ENCODE assay signal across 10 cellular contexts in the genomic region with DNA sequence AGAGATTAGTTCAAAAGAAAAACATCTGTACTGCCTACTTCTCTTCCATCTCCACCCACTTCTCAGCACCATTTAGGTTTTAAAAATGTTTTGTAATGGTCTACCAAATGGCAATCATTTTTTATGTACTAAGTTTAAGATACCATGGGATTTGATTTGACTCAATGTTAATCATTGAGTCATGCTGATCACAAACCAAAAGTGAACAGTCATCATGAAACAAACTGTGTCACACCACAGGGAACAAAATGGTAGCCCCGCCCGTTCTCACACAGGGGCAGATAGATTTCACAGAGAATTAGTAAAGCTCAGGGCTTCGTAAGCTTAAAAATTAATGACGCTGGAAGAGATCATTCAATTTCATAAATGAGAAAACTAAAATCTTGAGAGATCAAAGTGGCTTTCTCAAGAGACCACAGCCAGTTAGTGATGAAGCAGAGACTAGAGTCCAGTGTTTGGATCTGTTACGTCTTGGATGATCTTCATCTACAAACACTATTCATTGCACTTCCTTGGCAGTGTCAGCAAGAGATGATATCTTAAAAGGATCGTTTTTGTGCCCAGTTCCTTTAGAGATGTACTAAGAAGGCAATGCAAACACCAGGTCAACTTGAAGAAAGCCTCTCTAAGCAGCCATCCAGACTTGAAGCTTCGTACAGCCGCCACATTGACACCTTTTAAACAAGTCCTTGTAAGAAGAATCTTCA. TPM values are rescaled to one million over a fixed set of nuclear protein-coding genes. Genes with fewer than 3 reads are reported as not detected.
DNase-seq lines count a peak whose midpoint lies in the region; ATAC-seq and TF ChIP-seq lines count a peak whose summit lies in the region.
"Had no signal": no experiment of that assay in that cellular context is flagged by ENCODE, and none has a peak within 500 bp of the region (broad histone marks: within the 10 kb centered on the region; RNA-seq: fewer than 3 reads in every experiment).

No MANE protein-coding gene starts in this region.

- H3K9me3 Mint-ChIP-seq in activated naive CD4-positive, alpha-beta T cell treated with anti-CD3 and anti-CD28 coated beads, Interleukin-2, amount 10 ng/mL, durations not matched to agents 7 days and 5 days, result no peaks in the 10 kb centered on the region
- H3K9me3 Mint-ChIP-seq: activated naive CD8-positive, alpha-beta T cell treated with anti-CD3 and anti-CD28 coated beads, Interleukin-2, amount 10 ng/mL, durations not matched to agents 7 days and 5 days had no signal

- TF ChIP-seq CTCF in VCaP (conservative IDR thresholded peaks at IDR 0.05) (no peak), omental fat pad (IDR thresholded peaks at IDR 0.05) (no peak), WERI-Rb-1 (IDR thresholded peaks at IDR 0.05; ENCODE audit: low read depth, low read length) (no peak)

- peak overlapping the region; percentile 28 for H3K27ac ChIP-seq in VCaP
- no peak overlapping the region for H3K27ac ChIP-seq in WERI-Rb-1

- CTCF ChIA-PET in activated naive CD4-positive, alpha-beta T cell treated with anti-CD3 and anti-CD28 coated beads, Interleukin-2, amount 10 ng/mL, durations not matched to agents 7 days and 5 days (lab: Charles Lee), result interaction anchor here (0.8 to 2.4 kb wide), 5 partner anchors 13 to 162 kb away, joined by 3 to 16 read pairs (median 3); no protein-coding TSS in a partner anchor

- peaks cover 4% of the 10 kb centered on the region for H3K27me3 Mint-ChIP-seq in activated naive CD4-positive, alpha-beta T cell treated with anti-CD3 and anti-CD28 coated beads, Interleukin-2, amount 10 ng/mL, durations not matched to agents 7 days and 5 days

- H3K4me3 Mint-ChIP-seq in activated naive CD4-positive, alpha-beta T cell treated with anti-CD3 and anti-CD28 coated beads, Interleukin-2, amount 10 ng/mL, durations not matched to agents 7 days and 5 days, result no peak overlapping the region
- H3K4me3 Mint-ChIP-seq: activated naive CD8-positive, alpha-beta T cell treated with anti-CD3 and anti-CD28 coated beads, Interleukin-2, amount 10 ng/mL, durations not matched to agents 7 days and 5 days had no signal

- ATAC-seq in HG02943 (IDR thresholded peaks at IDR 0.05; ENCODE audit: low read depth, unreplicated experiment) (peak; percentile 86), omental fat pad (ENCODE audit: low FRiP score) (peak; percentile 28)

- no peaks in the 10 kb centered on the region for H3K36me3 Mint-ChIP-seq in activated naive CD4-positive, alpha-beta T cell treated with anti-CD3 and anti-CD28 coated beads, Interleukin-2, amount 10 ng/mL, durations not matched to agents 7 days and 5 days
- H3K36me3 Mint-ChIP-seq: activated naive CD8-positive, alpha-beta T cell treated with anti-CD3 and anti-CD28 coated beads, Interleukin-2, amount 10 ng/mL, durations not matched to agents 7 days and 5 days had no signal

- peaks cover 46% of the 10 kb centered on the region for H3K27me3 ChIP-seq in WERI-Rb-1 (ENCODE audit: insufficient read depth, low read depth, severe bottlenecking)

- DNase-seq in activated naive CD4-positive, alpha-beta T cell treated with Interleukin-2 at 50 U/mL for 16 hours, result peak; percentile 31
- DNase-seq in activated naive CD4-positive, alpha-beta T cell treated with anti-CD3 and anti-CD28 coated beads, Interleukin-2, amount 10 ng/mL, durations not matched to agents 7 days and 5 days, result no peak
- DNase-seq in omental fat pad (ENCODE audit: low spot score), result peak; percentile 31
- DNase-seq in WERI-Rb-1, result no peak
- no peak for DNase-seq in NCI-H2107 (lab: John Stamatoyannopoulos, UW)
- DNase-seq in effector CD8-positive, alpha-beta T cell (lab: John Stamatoyannopoulos, UW), result no peak
- DNase-seq: activated naive CD8-positive, alpha-beta T cell treated with anti-CD3 and anti-CD28 coated beads, Interleukin-2, amount 10 ng/mL, durations not matched to agents 7 days and 5 days; DND-41 had no signal

- H3K4me3 ChIP-seq in WERI-Rb-1 (ENCODE audit: low read depth, low read length), result no peak overlapping the region

- H3K36me3 ChIP-seq in WERI-Rb-1, result no peaks in the 10 kb centered on the region

- H3K4me1 Mint-ChIP-seq in activated naive CD4-positive, alpha-beta T cell treated with anti-CD3 and anti-CD28 coated beads, Interleukin-2, amount 10 ng/mL, durations not matched to agents 7 days and 5 days, result peaks cover 17% of the 10 kb centered on the region

- no peaks in the 10 kb centered on the region for H3K9me3 ChIP-seq in WERI-Rb-1 (ENCODE audit: severe bottlenecking)

- no peak overlapping the region for H3K27ac Mint-ChIP-seq in activated naive CD4-positive, alpha-beta T cell treated with anti-CD3 and anti-CD28 coated beads, Interleukin-2, amount 10 ng/mL, durations not matched to agents 7 days and 5 days
- H3K27ac Mint-ChIP-seq: activated naive CD8-positive, alpha-beta T cell treated with anti-CD3 and anti-CD28 coated beads, Interleukin-2, amount 10 ng/mL, durations not matched to agents 7 days and 5 days had no signal

RNA-seq across cellular contexts. Expression of a gene that starts 33.9 kb away (rescaled TPM):
- 100 to 1,000 TPM; 125 to 370 (median 193) TPM for total RNA-seq in omental fat pad

Comparison
In these comparisons a context has a peak if more than half of its experiments do, and no peak if none do; other contexts are left out.
1. DNase-seq: peak in activated naive CD4-positive, alpha-beta T cell treated with Interleukin-2 at 50 U/mL for 16 hours (single experiment) and omental fat pad (single experiment); none in activated naive CD4-positive, alpha-beta T cell treated with anti-CD3 and anti-CD28 coated beads, Interleukin-2, amount 10 ng/mL, durations not matched to agents 7 days and 5 days (single experiment), WERI-Rb-1 (single experiment), NCI-H2107 (single experiment) and effector CD8-positive, alpha-beta T cell (single experiment).